Comparison of ENCODE assay signal across 20 cellular contexts in genomic region chr2:197266477-197266876, GRCh38. TPM values are rescaled to one million over a fixed set of nuclear protein-coding genes. Genes with fewer than 3 reads are reported as not detected.
DNase-seq lines count a peak whose midpoint lies in the region; ATAC-seq and FAIRE-seq lines count a peak whose summit lies in the region.
"Had no signal": no experiment of that assay in that cellular context is flagged by ENCODE, and none has a peak within 500 bp of the region (broad histone marks: within the 10 kb centered on the region; RNA-seq: fewer than 3 reads in every experiment).

No MANE protein-coding gene starts in this region.

- no peaks in the 10 kb centered on the region for H3K36me3 ChIP-seq in small intestine (ENCODE audit: control insufficient read depth in 2 of 2, insufficient read depth in 2 of 2, low read length in 2 of 2)
- H3K36me3 ChIP-seq: sigmoid colon, transverse colon had no signal

- no peak for DNase-seq in activated CD4-positive, CD25-positive, alpha-beta regulatory T cell treated with anti-CD3 and anti-CD28 coated beads, Interleukin-2, amount 50 U/mL, for 72 hours
- no peak for DNase-seq in activated naive CD8-positive, alpha-beta T cell treated with anti-CD3 and anti-CD28 coated beads for 36 hours
- DNase-seq in small intestine, result peak; percentile 25
- DNase-seq in NCI-H526 treated with DMSO at 0.1 percent for 48 hours (lab: John Stamatoyannopoulos, UW), result no peak
- no peak for DNase-seq in cerebellar cortex (ENCODE audit: low spot score)
- DNase-seq in SK-N-DZ (ENCODE audit: low spot score), result no peak
- DNase-seq: 8988T; DMS79; endodermal cell; hippocampal formation; NCI-H1092; sigmoid colon; SK-N-SH; stimulated activated CD4-positive, alpha-beta T cell treated with anti-CD3 and anti-CD28 coated beads, Interleukin-2, amount 100 ng/mL, for 48 hours; transverse colon had no signal

- peak overlapping the region; percentile 56 for H3K4me3 Mint-ChIP-seq in activated naive CD8-positive, alpha-beta T cell treated with anti-CD3 and anti-CD28 coated beads for 36 hours
- H3K4me3 Mint-ChIP-seq: endodermal cell had no signal

- no peaks in the 10 kb centered on the region for H3K9me3 Mint-ChIP-seq in activated naive CD8-positive, alpha-beta T cell treated with anti-CD3 and anti-CD28 coated beads for 36 hours
- H3K9me3 Mint-ChIP-seq: endodermal cell had no signal

- H3K27ac Mint-ChIP-seq in activated naive CD8-positive, alpha-beta T cell treated with anti-CD3 and anti-CD28 coated beads for 36 hours, result peak overlapping the region; percentile 82
- H3K27ac Mint-ChIP-seq: endodermal cell had no signal

- H3K9me3 ChIP-seq in small intestine (ENCODE audit: control insufficient read depth, low read depth), result no peaks in the 10 kb centered on the region
- H3K9me3 ChIP-seq: BLaER1 treated with 17β-estradiol and CSF1 and Interleukin-3, amounts not matched to agents 10 nM and 100 nM; sigmoid colon; SK-N-SH; transverse colon had no signal

- no peak for FAIRE-seq in small intestine (lab: Jason Lieb, UNC)
- FAIRE-seq: TTC549 had no signal

- no peaks in the 10 kb centered on the region for H3K27me3 Mint-ChIP-seq in activated naive CD8-positive, alpha-beta T cell treated with anti-CD3 and anti-CD28 coated beads for 36 hours

- H3K4me1 Mint-ChIP-seq in activated naive CD8-positive, alpha-beta T cell treated with anti-CD3 and anti-CD28 coated beads for 36 hours, result peaks cover 94% of the 10 kb centered on the region

- H3K27ac ChIP-seq in small intestine (ENCODE audit: low read depth in 1 of 2, low read length in 1 of 2), result no peak overlapping the region
- H3K27ac ChIP-seq: BLaER1 treated with 17β-estradiol and CSF1 and Interleukin-3, amounts not matched to agents 10 nM and 100 nM; KMS-11; sigmoid colon; transverse colon had no signal

- 65 to 78% (median 66%) methylated on average over 3 of the region's 3 CpGs for WGBS in small intestine, 3 donors

- no peaks in the 10 kb centered on the region for H3K27me3 ChIP-seq in small intestine (ENCODE audit: control insufficient read depth in 2 of 2, insufficient read depth in 2 of 2, low read length in 2 of 2)
- H3K27me3 ChIP-seq: BLaER1 treated with 17β-estradiol and CSF1 and Interleukin-3, amounts not matched to agents 10 nM and 100 nM; sigmoid colon; transverse colon had no signal

- peaks cover 0 to 13% of the 10 kb centered on the region in 2 donors for H3K4me1 ChIP-seq in small intestine (ENCODE audit: control insufficient read depth in 2 of 2, insufficient read depth in 1 of 2, low read depth in 1 of 2, low read length in 1 of 2)

- H3K4me3 ChIP-seq in small intestine (ENCODE audit: low read depth in 1 of 2, low read length in 2 of 2), result no peak overlapping the region
- H3K4me3 ChIP-seq: BLaER1 treated with 17β-estradiol and CSF1 and Interleukin-3, amounts not matched to agents 10 nM and 100 nM; sigmoid colon; transverse colon had no signal

- peaks cover 37% of the 10 kb centered on the region for H3K36me3 Mint-ChIP-seq in activated naive CD8-positive, alpha-beta T cell treated with anti-CD3 and anti-CD28 coated beads for 36 hours

- peak; percentile 65 to 72 for ATAC-seq in activated CD4-positive, CD25-positive, alpha-beta regulatory T cell treated with anti-CD3 and anti-CD28 coated beads, Interleukin-2, amount 50 U/mL, for 24 hours
- ATAC-seq in GM21381 (IDR thresholded peaks at IDR 0.05; ENCODE audit: unreplicated experiment), result peak; percentile 34

RNA-seq across cellular contexts. Expression of gene ANKRD44, which starts 44.1 kb away (rescaled TPM):
- total RNA-seq in activated naive CD8-positive, alpha-beta T cell treated with anti-CD3 and anti-CD28 coated beads for 36 hours, result 100 to 1,000 TPM; 118 to 121 TPM
- 1 to 10 TPM in 2 of 3 donors, under 1 TPM in 1; 0.89 to 2.0 (median 1.4) TPM for polyA plus RNA-seq in small intestine
- polyA plus RNA-seq in SK-N-DZ (2014; cell fraction: cytosol; rRNA removed), result 8.5 and 12.2 TPM in 2 replicates
- polyA plus RNA-seq in SK-N-DZ (2014; cell fraction: nucleus; rRNA removed), result 15.0 and 25.4 TPM in 2 replicates
